In the genomic region with DNA sequence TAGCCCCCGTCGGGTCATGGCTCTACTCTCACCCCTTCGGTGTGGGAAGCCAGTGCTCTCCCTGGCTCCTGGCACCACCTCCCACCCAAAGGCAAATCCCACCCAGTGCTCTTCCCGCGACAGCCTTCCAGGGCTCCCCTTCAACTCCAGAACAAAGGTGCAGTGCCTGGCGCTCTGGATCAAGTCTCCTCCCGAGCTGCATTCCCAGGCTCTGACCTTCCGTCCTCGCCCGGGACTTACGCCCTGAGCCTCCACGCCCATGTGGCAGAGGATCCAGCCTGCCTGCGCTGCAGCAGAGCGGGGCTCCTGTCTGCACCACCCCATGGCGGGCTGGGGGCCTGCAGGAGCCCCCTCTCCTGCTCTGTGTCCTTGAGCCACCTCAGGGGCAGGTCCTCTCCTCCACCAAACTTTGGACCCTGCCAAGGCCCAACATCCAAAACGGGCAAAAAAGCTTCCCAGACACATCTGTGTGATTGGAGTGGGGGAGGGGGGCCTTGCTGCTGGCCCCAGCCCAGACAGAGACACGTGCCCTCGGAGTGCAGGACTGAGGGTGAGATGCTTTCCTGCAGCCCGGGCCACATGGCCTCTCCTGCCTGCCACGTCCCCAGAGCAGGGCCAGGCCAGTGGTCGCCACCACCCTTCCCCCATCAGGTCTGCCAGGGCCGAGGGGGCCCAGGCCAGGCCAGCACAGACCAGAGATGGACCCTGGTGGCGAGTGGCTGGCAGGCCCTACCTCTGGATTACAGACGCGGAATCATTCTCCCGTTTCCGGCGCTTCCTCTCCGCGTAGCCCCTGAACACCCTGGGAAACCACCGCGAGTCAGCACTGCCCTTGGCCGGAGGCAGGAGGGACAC, we compare ENCODE assay signal across 10 cellular contexts. TPM values are rescaled to one million over a fixed set of nuclear protein-coding genes. Genes with fewer than 3 reads are reported as not detected.
DNase-seq lines count a peak whose midpoint lies in the region; ATAC-seq and TF ChIP-seq lines count a peak whose summit lies in the region.
"Had no signal": no experiment of that assay in that cellular context is flagged by ENCODE, and none has a peak within 500 bp of the region (broad histone marks: within the 10 kb centered on the region; RNA-seq: fewer than 3 reads in every experiment).

No MANE protein-coding gene starts in this region.

- no peak for ATAC-seq in RWPE2 (ENCODE audit: low read depth)

- H3K9me3 ChIP-seq in RWPE2 (ENCODE audit: severe bottlenecking) (no peaks in the 10 kb centered on the region), esophagus squamous epithelium (no peaks in the 10 kb centered on the region)

- peaks cover 4% of the 10 kb centered on the region for H3K27me3 Mint-ChIP-seq in nephron (ENCODE audit: low read depth)
- H3K27me3 Mint-ChIP-seq in osteocyte (ENCODE audit: unreplicated experiment), result no peaks in the 10 kb centered on the region
- H3K27me3 Mint-ChIP-seq: central memory CD8-positive, alpha-beta T cell had no signal

- H3K9me3 Mint-ChIP-seq in nephron, result no peaks in the 10 kb centered on the region
- H3K9me3 Mint-ChIP-seq in osteocyte (ENCODE audit: unreplicated experiment), result no peaks in the 10 kb centered on the region
- H3K9me3 Mint-ChIP-seq: central memory CD8-positive, alpha-beta T cell had no signal

- no peaks in the 10 kb centered on the region for H3K27me3 ChIP-seq in RWPE2 (ENCODE audit: insufficient read depth, poor library complexity, severe bottlenecking)
- no peaks in the 10 kb centered on the region for H3K27me3 ChIP-seq in esophagus squamous epithelium

- H3K36me3 Mint-ChIP-seq in nephron (ENCODE audit: low read depth) (no peaks in the 10 kb centered on the region), osteocyte (ENCODE audit: unreplicated experiment) (peaks cover 3% of the 10 kb centered on the region)

- H3K4me3 ChIP-seq in RWPE2 (ENCODE audit: severe bottlenecking) (no peak overlapping the region), esophagus squamous epithelium (peak overlapping the region; percentile 28 to 70 (median 55))

- peak overlapping the region in 1 of 3 experiments; percentile 84 for H3K27ac Mint-ChIP-seq in nephron
- no peak overlapping the region for H3K27ac Mint-ChIP-seq in osteocyte (ENCODE audit: unreplicated experiment)

- H3K36me3 ChIP-seq in RWPE2 (ENCODE audit: low read depth), result peaks cover 32% of the 10 kb centered on the region
- H3K36me3 ChIP-seq in esophagus squamous epithelium, result peaks cover 0 to 31% (median 5%) of the 10 kb centered on the region in 3 donors

- DNase-seq in RWPE2 (ENCODE audit: low spot score) (peak; percentile 67), esophagus squamous epithelium (lab: John Stamatoyannopoulos, UW) (no peak), NCI-H774 (lab: John Stamatoyannopoulos, UW) (no peak), osteocyte (ENCODE audit: extremely low spot score, unreplicated experiment) (no peak), HCEC 1CT (no peak), T1000 (lab: John Stamatoyannopoulos, UW) (no peak)
- DNase-seq: NCI-H2107 had no signal

- H3K27ac ChIP-seq in C4-2B, result peak overlapping the region; percentile 18
- H3K27ac ChIP-seq in RWPE2 (ENCODE audit: poor library complexity, severe bottlenecking), result no peak overlapping the region
- peak overlapping the region; percentile 75 to 88 (median 86) for H3K27ac ChIP-seq in esophagus squamous epithelium

- H3K4me1 ChIP-seq in RWPE2 (ENCODE audit: insufficient read depth, poor library complexity, severe bottlenecking) (no peaks in the 10 kb centered on the region), esophagus squamous epithelium (peaks cover 27 to 62% (median 38%) of the 10 kb centered on the region in 3 donors)

- H3K4me1 Mint-ChIP-seq in nephron (peaks cover 12% of the 10 kb centered on the region), osteocyte (ENCODE audit: unreplicated experiment) (peaks cover 29% of the 10 kb centered on the region)

- 23 to 62% methylated on average over 10 to 14 of the region's 33 CpGs for WGBS in esophagus squamous epithelium, 2 donors

- peak in 1 of 4 donors; percentile 3 for TF ChIP-seq POLR2A in esophagus squamous epithelium (IDR thresholded peaks at IDR 0.05)

- H3K4me3 Mint-ChIP-seq in nephron (peak overlapping the region; percentile 45 to 65 (median 58)), osteocyte (ENCODE audit: unreplicated experiment) (no peak overlapping the region)

- no peak for TF ChIP-seq CTCF in C4-2B (conservative IDR thresholded peaks at IDR 0.05)
- no peak for TF ChIP-seq CTCF in RWPE2 (IDR thresholded peaks at IDR 0.05; ENCODE audit: poor library complexity, severe bottlenecking)
- TF ChIP-seq CTCF in esophagus squamous epithelium (IDR thresholded peaks at IDR 0.05), result no peak
- TF ChIP-seq CTCF in nephron (IDR thresholded peaks at IDR 0.05; ENCODE audit: unreplicated experiment in 3 of 3), result no peak
- no peak for TF ChIP-seq CTCF in osteocyte (IDR thresholded peaks at IDR 0.05)

- intact Hi-C loops in esophagus squamous epithelium (cut with DNase I), result no loop called here

RNA-seq across cellular contexts. Expression of gene NSMF, which starts 4.4 kb away (rescaled TPM):
- total RNA-seq in esophagus squamous epithelium, result 10 to 100 TPM; 16.2 to 38.1 (median 20.6) TPM
- 93.1 and 103 TPM in 2 replicates for total RNA-seq in osteocyte

RNA-seq across cellular contexts. Expression of gene ENTPD8, which starts 13.6 kb away (rescaled TPM):
- total RNA-seq in esophagus squamous epithelium, result not detected
- total RNA-seq in osteocyte, result 0.16 and 0.24 TPM in 2 replicates

RNA-seq across cellular contexts. Expression of gene NOXA1, which starts 31.5 kb away (rescaled TPM):
- total RNA-seq in esophagus squamous epithelium, result 1 to 10 TPM; 2.1 to 7.4 (median 4.8) TPM
- total RNA-seq in osteocyte, result 1.0 and 1.5 TPM in 2 replicates

RNA-seq across cellular contexts. Expression of gene EXD3, which starts 31.8 kb away (rescaled TPM):
- total RNA-seq in esophagus squamous epithelium, result 10 to 100 TPM in 2 of 4 donors, 1 to 10 TPM in 2; 2.8 to 16.8 (median 9.1) TPM
- 20.0 and 21.5 TPM in 2 replicates for total RNA-seq in osteocyte
